ENCODE assay signal across 34 cellular contexts in genomic region chr7:139121-139520, GRCh38. TPM values are rescaled to one million over a fixed set of nuclear protein-coding genes. Genes with fewer than 3 reads are reported as not detected.
A peak's percentile ranks its signal among the peaks of the same experiment; 100 is the strongest.
DNase-seq lines count a peak whose midpoint lies in the region; TF ChIP-seq lines count a peak whose summit lies in the region.
"Had no signal": no experiment of that assay in that cellular context is flagged by ENCODE, and none has a peak within 500 bp of the region (broad histone marks: within the 10 kb centered on the region; RNA-seq: fewer than 3 reads in every experiment).

No MANE protein-coding gene starts in this region.

- no peak overlapping the region for H4K8ac ChIP-seq in H9 (replicated peaks; ENCODE audit: insufficient read length, low read depth, low read length)

- H2BK120ac ChIP-seq in H9 (ENCODE audit: low read depth, low read length, poor library complexity, severe bottlenecking), result no peak overlapping the region

- no peak overlapping the region for H4K91ac ChIP-seq in H9 (ENCODE audit: insufficient read length, low read depth, low read length)

- no peak overlapping the region for H2BK20ac ChIP-seq in H9 (ENCODE audit: low read depth, low read length, poor library complexity, severe bottlenecking)

- H3K4ac ChIP-seq in H9 (ENCODE audit: low read depth, low read length), result no peak overlapping the region

- peaks cover 9% of the 10 kb centered on the region for H3K27me3 Mint-ChIP-seq in H9 (ENCODE audit: low read depth)
- peaks cover 12% of the 10 kb centered on the region for H3K27me3 Mint-ChIP-seq in dendritic cell treated with granulocyte-macrophage colony-stimulating factor and Interleukin-4, amounts not matched to agents 40 ng/mL and 50 ng/mL, for 4 days
- peaks cover 3% of the 10 kb centered on the region for H3K27me3 Mint-ChIP-seq in nephron (ENCODE audit: low read depth)
- H3K27me3 Mint-ChIP-seq: activated CD4-positive, alpha-beta T cell treated with anti-CD3 and anti-CD28 coated beads, Interleukin-2, amount 10 ng/mL, durations not matched to agents 7 days and 5 days; activated CD8-positive, alpha-beta memory T cell treated with anti-CD3 and anti-CD28 coated beads, Interleukin-2, amount 10 ng/mL, durations not matched to agents 7 days and 5 days had no signal

- H2BK15ac ChIP-seq in H9 (ENCODE audit: low read depth, low read length), result no peak overlapping the region

- no peak overlapping the region for H3K23ac ChIP-seq in H9 (ENCODE audit: insufficient read length, low read depth, low read length)

- H3K79me2 ChIP-seq in H9 (ENCODE audit: insufficient read depth, low read length), result no peaks in the 10 kb centered on the region

- H3K27ac Mint-ChIP-seq in H9, result peak overlapping the region in 2 of 3 experiments; percentile 47 to 79; a peak in 1 of 7 replicates
- peak overlapping the region; percentile 25 for H3K27ac Mint-ChIP-seq in dendritic cell treated with granulocyte-macrophage colony-stimulating factor and Interleukin-4, amounts not matched to agents 40 ng/mL and 50 ng/mL, for 4 days
- peak overlapping the region in 2 of 3 experiments; percentile 63 to 74 for H3K27ac Mint-ChIP-seq in nephron
- H3K27ac Mint-ChIP-seq: activated CD4-positive, alpha-beta T cell treated with anti-CD3 and anti-CD28 coated beads, Interleukin-2, amount 10 ng/mL, durations not matched to agents 7 days and 5 days; activated CD8-positive, alpha-beta memory T cell treated with anti-CD3 and anti-CD28 coated beads, Interleukin-2, amount 10 ng/mL, durations not matched to agents 7 days and 5 days; CD4-positive, alpha-beta memory T cell; stimulated activated naive CD8-positive, alpha-beta T cell treated with anti-CD3 and anti-CD28 coated beads, Interleukin-15, Interleukin-2, amounts not matched to agents 100 ng/mL and 50 ng/mL, for 24 hours; T-cell had no signal

- intact Hi-C loops in dendritic cell treated with granulocyte-macrophage colony-stimulating factor and Interleukin-4, amounts not matched to agents 40 ng/mL and 50 ng/mL, for 4 days (cut with micrococcal nuclease), result no loop called here
- intact Hi-C loops in ascending aorta (cut with DNase I), result no loop called here

- H4K20me1 ChIP-seq in BLaER1 (no peaks in the 10 kb centered on the region), H9 (ENCODE audit: control insufficient read depth, insufficient read depth, insufficient read length) (no peaks in the 10 kb centered on the region)

- H2BK5ac ChIP-seq in H9 (ENCODE audit: insufficient read length, low read length), result no peak overlapping the region

- peaks cover 38% of the 10 kb centered on the region for H3K4me1 ChIP-seq in BLaER1
- H3K4me1 ChIP-seq in H9 (ENCODE audit: insufficient read depth, low read length), result no peaks in the 10 kb centered on the region
- peaks cover 18% of the 10 kb centered on the region in 2 donors for H3K4me1 ChIP-seq in ascending aorta
- H3K4me1 ChIP-seq: A549 had no signal

- H2AK5ac ChIP-seq in H9 (ENCODE audit: insufficient read length, low read length), result no peak overlapping the region

- H3K9me3 Mint-ChIP-seq in H9, result no peaks in the 10 kb centered on the region
- H3K9me3 Mint-ChIP-seq in dendritic cell treated with granulocyte-macrophage colony-stimulating factor and Interleukin-4, amounts not matched to agents 40 ng/mL and 50 ng/mL, for 4 days, result no peaks in the 10 kb centered on the region
- no peaks in the 10 kb centered on the region for H3K9me3 Mint-ChIP-seq in nephron
- H3K9me3 Mint-ChIP-seq: activated CD4-positive, alpha-beta T cell treated with anti-CD3 and anti-CD28 coated beads, Interleukin-2, amount 10 ng/mL, durations not matched to agents 7 days and 5 days; central memory CD8-positive, alpha-beta T cell; stimulated activated naive CD8-positive, alpha-beta T cell treated with anti-CD3 and anti-CD28 coated beads, Interleukin-15, Interleukin-2, amounts not matched to agents 100 ng/mL and 50 ng/mL, for 24 hours; T-cell had no signal

- H3K4me3 Mint-ChIP-seq in H9, result no peak overlapping the region; a peak in 1 of 5 replicates
- H3K4me3 Mint-ChIP-seq in dendritic cell treated with granulocyte-macrophage colony-stimulating factor and Interleukin-4, amounts not matched to agents 40 ng/mL and 50 ng/mL, for 4 days, result no peak overlapping the region
- H3K4me3 Mint-ChIP-seq in nephron, result no peak overlapping the region
- H3K4me3 Mint-ChIP-seq: activated CD4-positive, alpha-beta T cell treated with anti-CD3 and anti-CD28 coated beads, Interleukin-2, amount 10 ng/mL, durations not matched to agents 7 days and 5 days; activated CD8-positive, alpha-beta memory T cell treated with anti-CD3 and anti-CD28 coated beads, Interleukin-2, amount 10 ng/mL, durations not matched to agents 7 days and 5 days; CD4-positive, alpha-beta memory T cell; central memory CD8-positive, alpha-beta T cell; stimulated activated naive CD8-positive, alpha-beta T cell treated with anti-CD3 and anti-CD28 coated beads, Interleukin-15, Interleukin-2, amounts not matched to agents 100 ng/mL and 50 ng/mL, for 24 hours; T-cell had no signal

- H3K18ac ChIP-seq in H9 (ENCODE audit: insufficient read length, low read depth, low read length), result no peak overlapping the region

- H3K4me3 ChIP-seq in BLaER1 (no peak overlapping the region), ascending aorta (no peak overlapping the region), coronary artery (no peak overlapping the region)
- H3K4me3 ChIP-seq: A549, dorsolateral prefrontal cortex, heart right ventricle, MG63, prostate gland, right lobe of liver, thoracic aorta had no signal

- H3K56ac ChIP-seq in H9 (ENCODE audit: insufficient read length, low read depth, low read length), result no peak overlapping the region

- no peak overlapping the region for H3T11ph ChIP-seq in H9 (ENCODE audit: low read length)

- no peak overlapping the region for H2AFZ ChIP-seq in H9 (ENCODE audit: low read length)

- peaks cover 4% of the 10 kb centered on the region for H3K23me2 ChIP-seq in H9 (ENCODE audit: insufficient read length, low read depth, low read length, poor library complexity, severe bottlenecking)

- no peak overlapping the region for H2BK12ac ChIP-seq in H9 (ENCODE audit: insufficient read length, low read depth, low read length)

- H3K36me3 ChIP-seq in BLaER1 (no peaks in the 10 kb centered on the region), ascending aorta (no peaks in the 10 kb centered on the region)
- H3K36me3 ChIP-seq: heart right ventricle, MG63, neutrophil, prostate gland, right lobe of liver, thoracic aorta, WERI-Rb-1 had no signal

- DNase-seq in H9, result no peak
- DNase-seq in ascending aorta (ENCODE audit: low spot score in 2 of 2), result no peak
- no peak for DNase-seq in activated CD4-positive, alpha-beta T cell treated with anti-CD3 and anti-CD28 coated beads for 1 hour
- DNase-seq in iPS-NIHi7 (ENCODE audit: extremely low spot score), result no peak
- DNase-seq in coronary artery (ENCODE audit: low spot score), result no peak
- DNase-seq: activated CD4-positive, alpha-beta T cell treated with anti-CD3 and anti-CD28 coated beads, Interleukin-2, amount 10 ng/mL, durations not matched to agents 7 days and 5 days; activated CD8-positive, alpha-beta memory T cell treated with anti-CD3 and anti-CD28 coated beads, Interleukin-2, amount 10 ng/mL, durations not matched to agents 7 days and 5 days; activated T-cell treated with anti-CD3 and anti-CD28 coated beads, Interleukin-2, amount 50 U/mL, for 48 hours; CD4-positive, alpha-beta memory T cell; DMS153; foreskin melanocyte; GOT3; heart right ventricle; MG63; NCI-H2171; NCI-H524 treated with DMSO at 0.1 percent for 48 hours; NK-92 treated with Interleukin-12 subunit alpha and Interleukin-12 subunit beta, amount 100 ng/mL, for 24 hours; PC-3; stimulated activated CD8-positive, alpha-beta memory T cell treated with anti-CD3 and anti-CD28 coated beads, Interleukin-4, amount 100 ng/mL, for 48 hours; T-cell; WERI-Rb-1 had no signal

- TF ChIP-seq CTCF in H9 (conservative IDR thresholded peaks at IDR 0.05) (no peak), nephron (IDR thresholded peaks at IDR 0.05; ENCODE audit: unreplicated experiment in 3 of 3) (no peak), ascending aorta (IDR thresholded peaks at IDR 0.05) (no peak), coronary artery (IDR thresholded peaks at IDR 0.05) (no peak)

- WGBS in H9 (ENCODE audit: extremely low coverage, insufficient read length, low lambda C conversion rate), result no CpG with 5 or more reads among the region's 6 CpGs

- no peaks in the 10 kb centered on the region for H3K79me1 ChIP-seq in H9 (ENCODE audit: insufficient read depth, low read depth, low read length, poor library complexity, severe bottlenecking)

- peak overlapping the region; percentile 60; the same call in 1 of the 2 replicates for H3K27ac ChIP-seq in BLaER1
- no peak overlapping the region for H3K27ac ChIP-seq in H9 (ENCODE audit: insufficient read length, low read depth, low read length)
- H3K27ac ChIP-seq in ascending aorta, result no peak overlapping the region
- no peak overlapping the region for H3K27ac ChIP-seq in coronary artery
- H3K27ac ChIP-seq: A549, dorsolateral prefrontal cortex, heart right ventricle, HL-60, KMS-11, neutrophil, prostate gland, right lobe of liver, thoracic aorta, WERI-Rb-1 had no signal

- peaks cover 0 to 3% (median 2%) of the 10 kb centered on the region in 3 experiments; a peak in 4 of 7 replicates for H3K36me3 Mint-ChIP-seq in H9 (ENCODE audit: insufficient read depth in 1 of 3, low read depth in 3 of 3)
- H3K36me3 Mint-ChIP-seq in dendritic cell treated with granulocyte-macrophage colony-stimulating factor and Interleukin-4, amounts not matched to agents 40 ng/mL and 50 ng/mL, for 4 days (ENCODE audit: low read depth), result no peaks in the 10 kb centered on the region
- H3K36me3 Mint-ChIP-seq in nephron (ENCODE audit: low read depth), result no peaks in the 10 kb centered on the region
- H3K36me3 Mint-ChIP-seq: activated CD8-positive, alpha-beta memory T cell treated with anti-CD3 and anti-CD28 coated beads, Interleukin-2, amount 10 ng/mL, durations not matched to agents 7 days and 5 days; CD4-positive, alpha-beta memory T cell; T-cell had no signal

- H3K9ac ChIP-seq in BLaER1 (peak overlapping the region; percentile 12; the same call in 1 of the 2 replicates), H9 (ENCODE audit: extremely low read depth, insufficient read length, low read length) (no peak overlapping the region)
- H3K9ac ChIP-seq: KMS-11 had no signal

- no peaks in the 10 kb centered on the region for H3K9me3 ChIP-seq in BLaER1
- H3K9me3 ChIP-seq in H9 (ENCODE audit: control insufficient read depth, low read depth, low read length), result no peaks in the 10 kb centered on the region
- no peaks in the 10 kb centered on the region for H3K9me3 ChIP-seq in ascending aorta
- H3K9me3 ChIP-seq: A549, heart right ventricle, MG63, neutrophil, prostate gland, right lobe of liver, thoracic aorta had no signal

- H3K4me2 ChIP-seq in BLaER1, result peak overlapping the region; percentile 63
- H3K4me2 ChIP-seq in H9 (ENCODE audit: insufficient read depth, insufficient read length, low read length), result no peak overlapping the region
- H3K4me2 ChIP-seq: A549, KMS-11 had no signal

- H4K5ac ChIP-seq in H9 (ENCODE audit: insufficient read length, low read depth, low read length), result no peak overlapping the region

- H3K4me1 Mint-ChIP-seq in H9, result peaks cover 14 to 15% of the 10 kb centered on the region in 2 experiments
- H3K4me1 Mint-ChIP-seq in dendritic cell treated with granulocyte-macrophage colony-stimulating factor and Interleukin-4, amounts not matched to agents 40 ng/mL and 50 ng/mL, for 4 days (ENCODE audit: low read depth), result peaks cover 67% of the 10 kb centered on the region
- peaks cover 17% of the 10 kb centered on the region for H3K4me1 Mint-ChIP-seq in nephron
- H3K4me1 Mint-ChIP-seq: activated CD4-positive, alpha-beta T cell treated with anti-CD3 and anti-CD28 coated beads, Interleukin-2, amount 10 ng/mL, durations not matched to agents 7 days and 5 days; activated CD8-positive, alpha-beta memory T cell treated with anti-CD3 and anti-CD28 coated beads, Interleukin-2, amount 10 ng/mL, durations not matched to agents 7 days and 5 days; CD4-positive, alpha-beta memory T cell; central memory CD8-positive, alpha-beta T cell had no signal

- H3K14ac ChIP-seq in H9 (ENCODE audit: insufficient read depth, low read length), result peak overlapping the region; percentile 33; the same call in 1 of the 2 replicates

- H3K27me3 ChIP-seq in BLaER1, result no peaks in the 10 kb centered on the region
- no peaks in the 10 kb centered on the region for H3K27me3 ChIP-seq in H9 (ENCODE audit: insufficient read depth, low read length)
- H3K27me3 ChIP-seq in ascending aorta, result no peaks in the 10 kb centered on the region
- H3K27me3 ChIP-seq: dorsolateral prefrontal cortex, MG63, neutrophil, right lobe of liver had no signal

RNA-seq across cellular contexts. Expression of gene FAM20C, which starts 53.2 kb away (rescaled TPM):
- 57.2 and 62.6 TPM in 2 replicates for total RNA-seq in H9 (2021)
- total RNA-seq in ascending aorta, result 90.8 TPM
